Comparison of ENCODE assay signal across 2 cellular contexts in genomic region chr1:20846461-20847374, GRCh38.
A peak's percentile ranks its signal among the peaks of the same experiment; 100 is the strongest.
TF ChIP-seq lines count a peak whose summit lies in the region.

No MANE protein-coding gene starts in this region.

TF ChIP-seq in Ishikawa, 13 proteins besides CTCF, POLR2A, EP300 and RAD21:
- TF ChIP-seq, protein P1, sequence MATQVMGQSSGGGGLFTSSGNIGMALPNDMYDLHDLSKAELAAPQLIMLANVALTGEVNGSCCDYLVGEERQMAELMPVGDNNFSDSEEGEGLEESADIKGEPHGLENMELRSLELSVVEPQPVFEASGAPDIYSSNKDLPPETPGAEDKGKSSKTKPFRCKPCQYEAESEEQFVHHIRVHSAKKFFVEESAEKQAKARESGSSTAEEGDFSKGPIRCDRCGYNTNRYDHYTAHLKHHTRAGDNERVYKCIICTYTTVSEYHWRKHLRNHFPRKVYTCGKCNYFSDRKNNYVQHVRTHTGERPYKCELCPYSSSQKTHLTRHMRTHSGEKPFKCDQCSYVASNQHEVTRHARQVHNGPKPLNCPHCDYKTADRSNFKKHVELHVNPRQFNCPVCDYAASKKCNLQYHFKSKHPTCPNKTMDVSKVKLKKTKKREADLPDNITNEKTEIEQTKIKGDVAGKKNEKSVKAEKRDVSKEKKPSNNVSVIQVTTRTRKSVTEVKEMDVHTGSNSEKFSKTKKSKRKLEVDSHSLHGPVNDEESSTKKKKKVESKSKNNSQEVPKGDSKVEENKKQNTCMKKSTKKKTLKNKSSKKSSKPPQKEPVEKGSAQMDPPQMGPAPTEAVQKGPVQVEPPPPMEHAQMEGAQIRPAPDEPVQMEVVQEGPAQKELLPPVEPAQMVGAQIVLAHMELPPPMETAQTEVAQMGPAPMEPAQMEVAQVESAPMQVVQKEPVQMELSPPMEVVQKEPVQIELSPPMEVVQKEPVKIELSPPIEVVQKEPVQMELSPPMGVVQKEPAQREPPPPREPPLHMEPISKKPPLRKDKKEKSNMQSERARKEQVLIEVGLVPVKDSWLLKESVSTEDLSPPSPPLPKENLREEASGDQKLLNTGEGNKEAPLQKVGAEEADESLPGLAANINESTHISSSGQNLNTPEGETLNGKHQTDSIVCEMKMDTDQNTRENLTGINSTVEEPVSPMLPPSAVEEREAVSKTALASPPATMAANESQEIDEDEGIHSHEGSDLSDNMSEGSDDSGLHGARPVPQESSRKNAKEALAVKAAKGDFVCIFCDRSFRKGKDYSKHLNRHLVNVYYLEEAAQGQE (IDR thresholded peaks at IDR 0.05; ENCODE audit: low read depth): no peak
- TF ChIP-seq USF1 (IDR thresholded peaks at IDR 0.05) (no peak), TCF12 (IDR thresholded peaks at IDR 0.05; ENCODE audit: low read depth) (no peak), CEBPB (IDR thresholded peaks at IDR 0.05) (no peak), CREB1 (IDR thresholded peaks at IDR 0.05; ENCODE audit: low read depth) (no peak), MAX (IDR thresholded peaks at IDR 0.05) (no peak), NFIC (IDR thresholded peaks at IDR 0.05) (peak; percentile 80)
TF ChIP-seq in Ishikawa: peak in this region for 1.

TF ChIP-seq in K562, 482 proteins besides CTCF, POLR2A, EP300 and RAD21 (continued from another document):
- TF ChIP-seq MXI1 (IDR thresholded peaks at IDR 0.05; ENCODE audit: low read depth, low read length) (peak; percentile 27; the same call in 1 of the 2 replicates), NR1H2 (CRISPR knock-in tag; IDR thresholded peaks at IDR 0.05) (no peak), ZBTB43 (CRISPR knock-in tag; IDR thresholded peaks at IDR 0.05) (no peak), RBM25 (IDR thresholded peaks at IDR 0.05; ENCODE audit: low read depth, low read length, severe bottlenecking) (peak; percentile 91)
TF ChIP-seq in K562: peak in this region for 8.
